Comparison of ENCODE assay signal across 17 cellular contexts in genomic region chr11:19907839-19908238, GRCh38.
DNase-seq lines count a peak whose midpoint lies in the region; ATAC-seq, FAIRE-seq and TF ChIP-seq lines count a peak whose summit lies in the region.
"Had no signal": no experiment of that assay in that cellular context is flagged by ENCODE, and none has a peak within 500 bp of the region (broad histone marks: within the 10 kb centered on the region; RNA-seq: fewer than 3 reads in every experiment).

No MANE protein-coding gene starts in this region.

- no peak for ATAC-seq in HepG2
- ATAC-seq in right lobe of liver, result no peak
- no peak for ATAC-seq in body of pancreas
- no peak for ATAC-seq in HG02642 (IDR thresholded peaks at IDR 0.05; ENCODE audit: poor library complexity, unreplicated experiment)

- CTCF ChIA-PET in HepG2 (lab: Yijun Ruan, JAX; ENCODE audit: low intra/inter-chr PET ratio, low total read pairs) (no interaction called here), Calu3 (lab: Charles Lee) (interaction anchor here (1.3 kb wide), 1 partner anchor 225 kb away, joined by 3 read pairs; no protein-coding TSS in a partner anchor)

- no peak overlapping the region for H3K4me3 ChIP-seq in HepG2 (replicated peaks in 1 of 3; ENCODE audit: insufficient read depth in 1 of 3, low read depth in 2 of 3, low read length in 3 of 3)
- no peak overlapping the region for H3K4me3 ChIP-seq in right lobe of liver
- no peak overlapping the region for H3K4me3 ChIP-seq in body of pancreas
- H3K4me3 ChIP-seq in rectal smooth muscle tissue (ENCODE audit: low read length), result no peak overlapping the region

- peak overlapping the region; percentile 34; the same call in 1 of the 2 replicates for H3K4me2 ChIP-seq in HepG2 (ENCODE audit: low read depth, low read length)

- no peak overlapping the region for H3K4me3 Mint-ChIP-seq in Calu3 (ENCODE audit: low read depth, unreplicated experiment)
- H3K4me3 Mint-ChIP-seq: CD4-positive, alpha-beta memory T cell had no signal

- TF ChIP-seq RAD21 in HepG2 (CRISPR knock-in tag; IDR thresholded peaks at IDR 0.05), result no peak

- intact Hi-C loops in HepG2 (cut with micrococcal nuclease; ENCODE audit: unreplicated experiment) (loop anchor here (1.0 to 10.0 kb wide), 5 partner anchors 31 to 447 kb away; no protein-coding TSS in a partner anchor), right lobe of liver (cut with DNase I) (loop anchor here (5.0 to 10.0 kb wide), 2 partner anchors 343 to 346 kb away; no protein-coding TSS in a partner anchor), body of pancreas (cut with DNase I) (no loop called here), Calu3 (cut with micrococcal nuclease; ENCODE audit: unreplicated experiment) (loop anchor here (5.0 kb wide), 4 partner anchors 44 to 444 kb away; no protein-coding TSS in a partner anchor)

- H3K79me2 ChIP-seq in HepG2 (ENCODE audit: insufficient read depth, low read length), result no peaks in the 10 kb centered on the region

- H3K9ac ChIP-seq in HepG2 (ENCODE audit: insufficient read depth, low read depth, low read length) (no peak overlapping the region), rectal smooth muscle tissue (ENCODE audit: low read length) (no peak overlapping the region)

- no peaks in the 10 kb centered on the region for H3K27me3 ChIP-seq in HepG2 (ENCODE audit: control insufficient read depth in 1 of 2, insufficient read depth in 2 of 2, low read length in 2 of 2)
- H3K27me3 ChIP-seq in right lobe of liver, result no peaks in the 10 kb centered on the region
- no peaks in the 10 kb centered on the region for H3K27me3 ChIP-seq in body of pancreas
- H3K27me3 ChIP-seq in rectal smooth muscle tissue (ENCODE audit: control insufficient read depth, insufficient read depth, low read length), result no peaks in the 10 kb centered on the region
- H3K27me3 ChIP-seq: BE2C had no signal

- H4K20me1 ChIP-seq in HepG2 (ENCODE audit: insufficient read depth, low read length), result no peaks in the 10 kb centered on the region

- POLR2A ChIA-PET in HepG2 (lab: Yijun Ruan, JAX), result no interaction called here

- peaks cover 9% of the 10 kb centered on the region for H3K4me1 Mint-ChIP-seq in Calu3 (ENCODE audit: low read depth, unreplicated experiment)
- H3K4me1 Mint-ChIP-seq: CD4-positive, alpha-beta memory T cell had no signal

- no peak for DNase-seq in HepG2 (ENCODE audit: low spot score)
- no peak for DNase-seq in right lobe of liver
- DNase-seq in body of pancreas, result peak; percentile 23 to 73 (median 49)
- DNase-seq in Calu3, result no peak
- no peak for DNase-seq in medulla oblongata (ENCODE audit: extremely low spot score)
- no peak for DNase-seq in SK-N-DZ (ENCODE audit: low spot score)
- DNase-seq: 8988T; ACHN; BE2C; CD4-positive, alpha-beta memory T cell; DMS53; GF-D8 had no signal

- in situ Hi-C loops in HepG2 (cut with HindIII; ENCODE audit: extremely low pct_ligation_motif_present, low pct_unique_long_range_greater_than_20kb), result loop anchor here (10.0 kb wide), 1 partner anchor 833 kb away; no protein-coding TSS in a partner anchor

- peak overlapping the region; percentile 56 for H3K27ac ChIP-seq in HepG2 (ENCODE audit: extremely low read length, insufficient read depth, low read length)
- no peak overlapping the region for H3K27ac ChIP-seq in right lobe of liver
- H3K27ac ChIP-seq in body of pancreas, result no peak overlapping the region
- H3K27ac ChIP-seq in rectal smooth muscle tissue (ENCODE audit: low read depth, low read length), result peak overlapping the region; percentile 18
- H3K27ac ChIP-seq: C4-2B had no signal

- H3K4me1 ChIP-seq in HepG2 (ENCODE audit: insufficient read depth, low read length) (peaks cover 76% of the 10 kb centered on the region), right lobe of liver (peaks cover 0 to 48% (median 21%) of the 10 kb centered on the region in 4 donors), body of pancreas (peaks cover 24% of the 10 kb centered on the region), rectal smooth muscle tissue (ENCODE audit: control insufficient read depth, insufficient read depth, low read length) (peaks cover 21% of the 10 kb centered on the region)
- H3K4me1 ChIP-seq: BE2C had no signal

- TF ChIP-seq CTCF in HepG2 (CRISPR knock-in tag; IDR thresholded peaks at IDR 0.05), result no peak
- TF ChIP-seq CTCF in right lobe of liver (IDR thresholded peaks at IDR 0.05), result no peak
- TF ChIP-seq CTCF in body of pancreas (IDR thresholded peaks at IDR 0.05), result no peak
- no peak for TF ChIP-seq CTCF in Calu3 (IDR thresholded peaks at IDR 0.05; ENCODE audit: unreplicated experiment)

- no TSS peak for BruUV-seq in HepG2 (replicated peaks; lab: Mats Ljungman, UMichigan)
- BruUV-seq in Calu3 (replicated peaks; lab: Mats Ljungman, UMichigan), result no TSS peak

- FAIRE-seq in HepG2 (lab: Jason Lieb, UNC), result no peak
- FAIRE-seq: GM19239, H54 had no signal

- WGBS in HepG2 (ENCODE audit: low lambda C conversion rate), result 81% methylated on average over 4 of the region's 4 CpGs
- 47% methylated on average over 2 of the region's 4 CpGs for WGBS in right lobe of liver (ENCODE audit: insufficient coverage, low coverage, low lambda C conversion rate, missing lambda C conversion rate)
- 33 to 39% methylated on average over 4 of the region's 4 CpGs for WGBS in body of pancreas, 2 donors

- H3K36me3 ChIP-seq in HepG2 (replicated peaks in 1 of 2; ENCODE audit: control insufficient read depth in 1 of 2, insufficient read depth in 2 of 2, low read length in 2 of 2) (no peaks in the 10 kb centered on the region), right lobe of liver (no peaks in the 10 kb centered on the region), body of pancreas (replicated peaks in 1 of 2; ENCODE audit: insufficient read depth in 1 of 2, low read depth in 2 of 2) (no peaks in the 10 kb centered on the region), rectal smooth muscle tissue (ENCODE audit: control insufficient read depth, insufficient read depth, low read length) (no peaks in the 10 kb centered on the region)
- H3K36me3 ChIP-seq: BE2C had no signal

- no peak overlapping the region for H3K27ac Mint-ChIP-seq in Calu3 (ENCODE audit: unreplicated experiment)
- H3K27ac Mint-ChIP-seq: CD4-positive, alpha-beta memory T cell had no signal

- H3K9me3 ChIP-seq in HepG2 (ENCODE audit: low read length), result no peaks in the 10 kb centered on the region
- peaks cover 0 to 3% (median 0%) of the 10 kb centered on the region in 4 donors for H3K9me3 ChIP-seq in right lobe of liver
- no peaks in the 10 kb centered on the region for H3K9me3 ChIP-seq in body of pancreas
- H3K9me3 ChIP-seq: BE2C had no signal

- TF ChIP-seq POLR2A in HepG2 (IDR thresholded peaks at IDR 0.05; ENCODE audit: insufficient read depth in 1 of 2, low read depth in 2 of 2, low read length in 2 of 2) (no peak), right lobe of liver (IDR thresholded peaks at IDR 0.05) (no peak), body of pancreas (IDR thresholded peaks at IDR 0.05) (no peak)

- H3K27me3 Mint-ChIP-seq in Calu3 (ENCODE audit: unreplicated experiment), result no peaks in the 10 kb centered on the region
- H3K27me3 Mint-ChIP-seq: CD4-positive, alpha-beta memory T cell had no signal

- no peaks in the 10 kb centered on the region for H3K9me3 Mint-ChIP-seq in Calu3 (ENCODE audit: low read depth, unreplicated experiment)
- H3K9me3 Mint-ChIP-seq: CD4-positive, alpha-beta memory T cell had no signal

- H3K36me3 Mint-ChIP-seq in Calu3 (ENCODE audit: insufficient read depth, unreplicated experiment), result peaks cover 4% of the 10 kb centered on the region
- H3K36me3 Mint-ChIP-seq: CD4-positive, alpha-beta memory T cell had no signal

- H2AFZ ChIP-seq in HepG2 (ENCODE audit: low read length), result no peak overlapping the region

- TF ChIP-seq EP300 in HepG2 (IDR thresholded peaks at IDR 0.05; ENCODE audit: low read depth in 2 of 2, low read length in 2 of 2) (no peak), HepG2 (CRISPR knock-in tag; IDR thresholded peaks at IDR 0.05; ENCODE audit: borderline replicate concordance) (no peak)

TF ChIP-seq in HepG2, 621 proteins besides CTCF, POLR2A, EP300 and RAD21:
- TF ChIP-seq MTA1 (CRISPR knock-in tag; IDR thresholded peaks at IDR 0.05; ENCODE audit: borderline replicate concordance), result 0 out of 2 replicates have a peak, but pooled peaks have one; percentile 1
- no peak for TF ChIP-seq EED (CRISPR knock-in tag; IDR thresholded peaks at IDR 0.05)
- TF ChIP-seq ZFP36 (IDR thresholded peaks at IDR 0.05; ENCODE audit: borderline replicate concordance, low read depth, low read length, partially characterized antibody), result no peak
- no peak for TF ChIP-seq HNF4G (IDR thresholded peaks at IDR 0.05; ENCODE audit: borderline replicate concordance, low read depth, low read length)
- TF ChIP-seq HNF4G (CRISPR knock-in tag; IDR thresholded peaks at IDR 0.05; ENCODE audit: borderline replicate concordance, low read depth), result no peak
- no peak for TF ChIP-seq ZNF777 (CRISPR knock-in tag; IDR thresholded peaks at IDR 0.05)
- TF ChIP-seq ISX (CRISPR knock-in tag; conservative IDR thresholded peaks at IDR 0.05), result no peak

Comparison
In these comparisons a context has a peak if more than half of its experiments do, and no peak if none do; other contexts are left out.
1. H3K27ac ChIP-seq: peak in HepG2 (single experiment) and rectal smooth muscle tissue (single experiment); none in right lobe of liver (0 of 3) and body of pancreas (0 of 4).
2. DNase-seq: peak in body of pancreas (4 of 4); none in HepG2 (single experiment), right lobe of liver (0 of 3), Calu3 (single experiment), medulla oblongata (single experiment) and SK-N-DZ (single experiment).